17 cellular contexts compared by ENCODE assay signal in genomic region chr18:23966909-23967308, GRCh38. TPM values are rescaled to one million over a fixed set of nuclear protein-coding genes. Genes with fewer than 3 reads are reported as not detected.
DNase-seq lines count a peak whose midpoint lies in the region; ATAC-seq and TF ChIP-seq lines count a peak whose summit lies in the region.
"Had no signal": no experiment of that assay in that cellular context is flagged by ENCODE, and none has a peak within 500 bp of the region (broad histone marks: within the 10 kb centered on the region; RNA-seq: fewer than 3 reads in every experiment).

No MANE protein-coding gene starts in this region.

- CTCF ChIA-PET in CD4-positive, alpha-beta T cell (lab: Charles Lee) = no interaction called here

- H3K27ac Mint-ChIP-seq in CD4-positive, alpha-beta T cell = peak overlapping the region; percentile 57
- peak overlapping the region; percentile 22 for H3K27ac Mint-ChIP-seq in central memory CD8-positive, alpha-beta T cell (ENCODE audit: low read depth)
- no peak overlapping the region for H3K27ac Mint-ChIP-seq in neural progenitor cell

- H3K27me3 ChIP-seq in CD4-positive, alpha-beta T cell (ENCODE audit: control insufficient read depth, insufficient read depth, low read length) = no peaks in the 10 kb centered on the region
- H3K27me3 ChIP-seq in neural progenitor cell = no peaks in the 10 kb centered on the region
- H3K27me3 ChIP-seq in right lobe of liver = no peaks in the 10 kb centered on the region
- H3K27me3 ChIP-seq: cardiac muscle cell had no signal

- H3K4me1 ChIP-seq in neural progenitor cell (peaks cover 7% of the 10 kb centered on the region), right lobe of liver (peaks cover 0 to 24% (median 9%) of the 10 kb centered on the region in 4 donors)
- H3K4me1 ChIP-seq: left ventricle myocardium inferior had no signal

- 51% methylated on average over 3 of the region's 8 CpGs for WGBS in right lobe of liver (ENCODE audit: insufficient coverage, low coverage, low lambda C conversion rate, missing lambda C conversion rate)

- TF ChIP-seq CTCF in CD4-positive, alpha-beta T cell (IDR thresholded peaks at IDR 0.05) = no peak
- TF ChIP-seq CTCF in neural progenitor cell (IDR thresholded peaks at IDR 0.05) = no peak
- TF ChIP-seq CTCF in right lobe of liver (IDR thresholded peaks at IDR 0.05) = no peak

- H3K36me3 ChIP-seq in neural progenitor cell = no peaks in the 10 kb centered on the region
- H3K36me3 ChIP-seq in right lobe of liver = no peaks in the 10 kb centered on the region
- H3K36me3 ChIP-seq: cardiac muscle cell, left ventricle myocardium inferior, thoracic aorta had no signal

- no peaks in the 10 kb centered on the region for H3K36me3 Mint-ChIP-seq in CD4-positive, alpha-beta T cell (ENCODE audit: low read depth)
- H3K36me3 Mint-ChIP-seq in central memory CD8-positive, alpha-beta T cell (ENCODE audit: insufficient read depth) = peaks cover 4% of the 10 kb centered on the region
- no peaks in the 10 kb centered on the region for H3K36me3 Mint-ChIP-seq in neural progenitor cell

- H4K20me1 ChIP-seq in neural progenitor cell (ENCODE audit: low read depth) = no peaks in the 10 kb centered on the region

- no peaks in the 10 kb centered on the region for H3K27me3 Mint-ChIP-seq in CD4-positive, alpha-beta T cell
- no peaks in the 10 kb centered on the region for H3K27me3 Mint-ChIP-seq in central memory CD8-positive, alpha-beta T cell
- peaks cover 3% of the 10 kb centered on the region for H3K27me3 Mint-ChIP-seq in neural progenitor cell (ENCODE audit: insufficient read depth, low read depth)

- H3K9me3 ChIP-seq in CD4-positive, alpha-beta T cell (ENCODE audit: control insufficient read depth, low read length) = no peaks in the 10 kb centered on the region
- H3K9me3 ChIP-seq in neural progenitor cell (ENCODE audit: low read depth) (no peaks in the 10 kb centered on the region), right lobe of liver (no peaks in the 10 kb centered on the region)
- H3K9me3 ChIP-seq: left ventricle myocardium inferior, thoracic aorta had no signal

- intact Hi-C loops in CD4-positive, alpha-beta T cell (cut with DNase I, micrococcal nuclease) = no loop called here
- intact Hi-C loops in right lobe of liver (cut with DNase I) = no loop called here

- DNase-seq in CD4-positive, alpha-beta T cell = no peak
- peak; percentile 57 for DNase-seq in COR-L47 (lab: John Stamatoyannopoulos, UW)
- peak; percentile 68 for DNase-seq in NCI-H2227 treated with DMSO at 0.1 percent for 48 hours (lab: John Stamatoyannopoulos, UW)
- DNase-seq in central memory CD8-positive, alpha-beta T cell (ENCODE audit: low spot score in 2 of 2) = no peak
- no peak for DNase-seq in stimulated activated CD4-positive, alpha-beta T cell treated with anti-CD3 and anti-CD28 coated beads, Interleukin-2, amount 100 ng/mL, for 48 hours
- DNase-seq in neural progenitor cell (ENCODE audit: low spot score) = no peak
- no peak for DNase-seq in right lobe of liver
- no peak for DNase-seq in DMS114 treated with DMSO at 0.1 percent for 48 hours (lab: John Stamatoyannopoulos, UW; ENCODE audit: unreplicated experiment)
- DNase-seq: foreskin fibroblast, left ventricle myocardium inferior, NCI-H1436 treated with DMSO at 0.1 percent for 48 hours, PC-3 had no signal

- ATAC-seq in CD4-positive, alpha-beta T cell (ENCODE audit: poor library complexity) = no peak
- ATAC-seq in central memory CD8-positive, alpha-beta T cell (replicated peaks; ENCODE audit: extremely low read depth, poor library complexity, severe bottlenecking) = no peak
- ATAC-seq in right lobe of liver = no peak
- ATAC-seq: PC-3 had no signal

- H3K4me1 Mint-ChIP-seq in CD4-positive, alpha-beta T cell (ENCODE audit: low read depth) = peaks cover 76% of the 10 kb centered on the region
- peaks cover 68% of the 10 kb centered on the region for H3K4me1 Mint-ChIP-seq in central memory CD8-positive, alpha-beta T cell
- peaks cover 9% of the 10 kb centered on the region for H3K4me1 Mint-ChIP-seq in neural progenitor cell

- H2AFZ ChIP-seq in neural progenitor cell (replicated peaks) = no peak overlapping the region

- no peak overlapping the region for H3K4me2 ChIP-seq in neural progenitor cell
- H3K4me2 ChIP-seq: KMS-11 had no signal

- POLR2A ChIA-PET in CD4-positive, alpha-beta T cell (lab: Charles Lee) = interaction anchor here (0.7 to 3.4 kb wide), 7 partner anchors 11 to 48 kb away, joined by 3 to 19 read pairs (median 5); partner anchors contain the start of gene TTC39C

- peaks cover 7% of the 10 kb centered on the region for H3F3A ChIP-seq in neural progenitor cell (ENCODE audit: low read depth)

- H3K79me2 ChIP-seq in neural progenitor cell (ENCODE audit: low read depth) = no peaks in the 10 kb centered on the region

- no peak overlapping the region for H3K4me3 Mint-ChIP-seq in CD4-positive, alpha-beta T cell
- H3K4me3 Mint-ChIP-seq in central memory CD8-positive, alpha-beta T cell = peak overlapping the region; percentile 46
- no peak overlapping the region for H3K4me3 Mint-ChIP-seq in neural progenitor cell

- H3K4me3 ChIP-seq in neural progenitor cell (no peak overlapping the region), right lobe of liver (no peak overlapping the region)
- H3K4me3 ChIP-seq: cardiac muscle cell, left ventricle myocardium inferior, SK-N-MC, thoracic aorta had no signal

- H3K27ac ChIP-seq in CD4-positive, alpha-beta T cell (ENCODE audit: low read depth, low read length) = no peak overlapping the region
- H3K27ac ChIP-seq in neural progenitor cell (no peak overlapping the region), right lobe of liver (no peak overlapping the region)
- H3K27ac ChIP-seq: C4-2B, cardiac muscle cell, KMS-11, left ventricle myocardium inferior, SK-N-MC, thoracic aorta had no signal

- peaks cover 3% of the 10 kb centered on the region for H3K9me3 Mint-ChIP-seq in CD4-positive, alpha-beta T cell
- no peaks in the 10 kb centered on the region for H3K9me3 Mint-ChIP-seq in central memory CD8-positive, alpha-beta T cell
- H3K9me3 Mint-ChIP-seq in neural progenitor cell = peaks cover 2% of the 10 kb centered on the region

- H3K9ac ChIP-seq in neural progenitor cell = no peak overlapping the region
- H3K9ac ChIP-seq: KMS-11 had no signal

- TF ChIP-seq POLR2A in right lobe of liver (IDR thresholded peaks at IDR 0.05) = no peak

RNA-seq across cellular contexts. Expression of gene TTC39C, which starts 47.6 kb away (rescaled TPM):
- 10 to 100 TPM; 82.6 to 91.8 TPM for total RNA-seq in CD4-positive, alpha-beta T cell
- 26.1 and 27.6 TPM in 2 replicates for total RNA-seq in neural progenitor cell (ENCODE audit: low replicate concordance)
- total RNA-seq in right lobe of liver = 100 to 1,000 TPM in 2 of 6 experiments, 10 to 100 TPM in 4; 61.9 to 167 (median 84.4) TPM

Comparison
In these comparisons a context has a peak if more than half of its experiments do, and no peak if none do; other contexts are left out.
1. DNase-seq: peak in COR-L47 (single experiment) and NCI-H2227 treated with DMSO at 0.1 percent for 48 hours (single experiment); none in CD4-positive, alpha-beta T cell (0 of 10), central memory CD8-positive, alpha-beta T cell (0 of 2), stimulated activated CD4-positive, alpha-beta T cell treated with anti-CD3 and anti-CD28 coated beads, Interleukin-2, amount 100 ng/mL, for 48 hours (0 of 2), neural progenitor cell (single experiment), right lobe of liver (0 of 3) and DMS114 treated with DMSO at 0.1 percent for 48 hours (single experiment).